Comparison of ENCODE assay signal across 16 cellular contexts in genomic region chr15:98455899-98456298, GRCh38.
DNase-seq lines count a peak whose midpoint lies in the region; ATAC-seq and TF ChIP-seq lines count a peak whose summit lies in the region.
"Had no signal": no experiment of that assay in that cellular context is flagged by ENCODE, and none has a peak within 500 bp of the region (broad histone marks: within the 10 kb centered on the region; RNA-seq: fewer than 3 reads in every experiment).

No MANE protein-coding gene starts in this region.

- H3K79me2 ChIP-seq in PC-3 (ENCODE audit: low read length) (no peaks in the 10 kb centered on the region), GM23338 (replicated peaks; ENCODE audit: insufficient read depth) (no peaks in the 10 kb centered on the region)

- BruUV-seq in PC-3 (replicated peaks; lab: Mats Ljungman, UMichigan): no TSS peak

- H3K4me1 ChIP-seq in PC-3 (ENCODE audit: insufficient read depth, low read length) (no peaks in the 10 kb centered on the region), GM23338 (ENCODE audit: insufficient read depth) (no peaks in the 10 kb centered on the region)

- H3K9me2 ChIP-seq in PC-3 (replicated peaks; ENCODE audit: low read length): no peaks in the 10 kb centered on the region
- 0 out of 2 replicates have a peak, but pooled peaks cover 3% of the 10 kb centered on the region for H3K9me2 ChIP-seq in GM23338 (ENCODE audit: insufficient read depth)

- H4K20me1 ChIP-seq in PC-3 (ENCODE audit: low read length) (no peaks in the 10 kb centered on the region), GM23338 (replicated peaks; ENCODE audit: insufficient read depth) (no peaks in the 10 kb centered on the region)

- no peaks in the 10 kb centered on the region for H3K4me1 Mint-ChIP-seq in T-helper 17 cell
- H3K4me1 Mint-ChIP-seq in GM23338: peaks cover 5% of the 10 kb centered on the region; the same call in 1 of the 3 replicates

- intact Hi-C loops in PC-3 (cut with micrococcal nuclease): no loop called here

- POLR2A ChIA-PET in PC-3 (lab: Charles Lee; ENCODE audit: unreplicated experiment): no interaction called here

- no peak overlapping the region for H3K4me3 Mint-ChIP-seq in T-helper 17 cell
- H3K4me3 Mint-ChIP-seq in GM23338: no peak overlapping the region

- H3F3A ChIP-seq in PC-3 (ENCODE audit: low read length, unreplicated experiment) (no peaks in the 10 kb centered on the region), GM23338 (replicated peaks; ENCODE audit: low read depth) (no peaks in the 10 kb centered on the region)

- H3K27ac Mint-ChIP-seq in T-helper 17 cell (no peak overlapping the region), GM23338 (no peak overlapping the region)

- peaks cover 42% of the 10 kb centered on the region for H3K27me3 Mint-ChIP-seq in T-helper 17 cell
- peaks cover 9% of the 10 kb centered on the region for H3K27me3 Mint-ChIP-seq in GM23338 (ENCODE audit: insufficient read depth, low read depth, poor library complexity)

- H3K4me2 ChIP-seq in PC-3 (ENCODE audit: low read length): no peak overlapping the region
- H3K4me2 ChIP-seq in GM23338: no peak overlapping the region

- H2AFZ ChIP-seq in PC-3 (ENCODE audit: low read length) (no peak overlapping the region), GM23338 (no peak overlapping the region)

- H3K27ac ChIP-seq in PC-3 (ENCODE audit: low read length): no peak overlapping the region
- H3K27ac ChIP-seq in GM23338 (ENCODE audit: low read depth): no peak overlapping the region
- H3K27ac ChIP-seq: C4-2B had no signal

- TF ChIP-seq CTCF in PC-3 (conservative IDR thresholded peaks at IDR 0.05; ENCODE audit: low read depth, low read length) (no peak), epithelial cell of esophagus (IDR thresholded peaks at IDR 0.05; ENCODE audit: insufficient read depth, low read depth, low read length, missing control alignments) (no peak), GM23338 (conservative IDR thresholded peaks at IDR 0.05; ENCODE audit: low read depth in 2 of 2) (no peak)

- H3K36me3 Mint-ChIP-seq in T-helper 17 cell (ENCODE audit: low read depth) (no peaks in the 10 kb centered on the region), GM23338 (ENCODE audit: low read depth) (peaks cover 3% of the 10 kb centered on the region; the same call in 1 of the 3 replicates)

- peaks cover 9% of the 10 kb centered on the region for H3K9me3 Mint-ChIP-seq in GM23338

- H3K36me3 ChIP-seq in PC-3 (ENCODE audit: low read depth, low read length): no peaks in the 10 kb centered on the region
- H3K36me3 ChIP-seq in GM23338 (ENCODE audit: insufficient read depth): no peaks in the 10 kb centered on the region

- CTCF ChIA-PET in PC-3 (lab: Charles Lee): no interaction called here

- peak; percentile 3 for DNase-seq in EL
- DNase-seq in PC-3: peak; percentile 15
- peak; percentile 76 for DNase-seq in epithelial cell of esophagus (ENCODE audit: low read depth)
- DNase-seq in renal cortical epithelial cell (ENCODE audit: low read depth): peak; percentile 27
- no peak for DNase-seq in DMS53 (lab: John Stamatoyannopoulos, UW)
- DNase-seq in T-helper 17 cell: no peak
- DNase-seq in GM23338 (ENCODE audit: low spot score): no peak
- DNase-seq: ACHN, AML-193, DMS79 treated with DMSO at 0.1 percent for 48 hours, H7, NCI-H1105, NCI-H1694, NCI-H2081 treated with DMSO at 0.1 percent for 48 hours, SHP77 had no signal

- peaks cover 7% of the 10 kb centered on the region; the same call in 1 of the 2 replicates for H3K27me3 ChIP-seq in PC-3 (ENCODE audit: low read length)
- no peaks in the 10 kb centered on the region for H3K27me3 ChIP-seq in GM23338 (ENCODE audit: insufficient read depth)

- H3K4me3 ChIP-seq in PC-3 (ENCODE audit: low read length): no peak overlapping the region
- H3K4me3 ChIP-seq in epithelial cell of esophagus (ENCODE audit: low read length): no peak overlapping the region
- no peak overlapping the region for H3K4me3 ChIP-seq in GM23338

- H3K9me3 ChIP-seq in PC-3 (ENCODE audit: low read length) (no peaks in the 10 kb centered on the region), T-helper 17 cell (ENCODE audit: control insufficient read depth, low read length, poor library complexity, severe bottlenecking) (no peaks in the 10 kb centered on the region)

- no peak overlapping the region for H3K9ac ChIP-seq in PC-3 (ENCODE audit: low read length)

- ATAC-seq in PC-3: no peak
- no peak for ATAC-seq in T-helper 17 cell
- no peak for ATAC-seq in GM23338

TF ChIP-seq in GM23338, 12 proteins besides CTCF, POLR2A, EP300 and RAD21:
- TF ChIP-seq STAT1 (IDR thresholded peaks at IDR 0.05; ENCODE audit: unreplicated experiment): no peak
- TF ChIP-seq EZH2phosphoT487 (IDR thresholded peaks at IDR 0.05; ENCODE audit: unreplicated experiment): no peak
- TF ChIP-seq ZNF331 (CRISPR knock-in tag; IDR thresholded peaks at IDR 0.05; ENCODE audit: low read depth): no peak
- TF ChIP-seq NANOG (IDR thresholded peaks at IDR 0.05; ENCODE audit: borderline replicate concordance): no peak
- no peak for TF ChIP-seq ZNF462 (CRISPR knock-in tag; IDR thresholded peaks at IDR 0.05)
- TF ChIP-seq EZH2 (IDR thresholded peaks at IDR 0.05; ENCODE audit: low read depth, unreplicated experiment): no peak
- TF ChIP-seq, protein P1, sequence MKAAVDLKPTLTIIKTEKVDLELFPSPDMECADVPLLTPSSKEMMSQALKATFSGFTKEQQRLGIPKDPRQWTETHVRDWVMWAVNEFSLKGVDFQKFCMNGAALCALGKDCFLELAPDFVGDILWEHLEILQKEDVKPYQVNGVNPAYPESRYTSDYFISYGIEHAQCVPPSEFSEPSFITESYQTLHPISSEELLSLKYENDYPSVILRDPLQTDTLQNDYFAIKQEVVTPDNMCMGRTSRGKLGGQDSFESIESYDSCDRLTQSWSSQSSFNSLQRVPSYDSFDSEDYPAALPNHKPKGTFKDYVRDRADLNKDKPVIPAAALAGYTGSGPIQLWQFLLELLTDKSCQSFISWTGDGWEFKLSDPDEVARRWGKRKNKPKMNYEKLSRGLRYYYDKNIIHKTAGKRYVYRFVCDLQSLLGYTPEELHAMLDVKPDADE (IDR thresholded peaks at IDR 0.05): no peak
- no peak for TF ChIP-seq JUNB (IDR thresholded peaks at IDR 0.05; ENCODE audit: unreplicated experiment)

Comparison
In these comparisons a context has a peak if more than half of its experiments do, and no peak if none do; other contexts are left out.
1. DNase-seq: peak in EL (single experiment), PC-3 (single experiment), epithelial cell of esophagus (single experiment) and renal cortical epithelial cell (single experiment); none in DMS53 (single experiment), T-helper 17 cell (0 of 3) and GM23338 (single experiment).